ENCODE assay signal across 3 cellular contexts in genomic region chr6:62175195-62175594, GRCh38.
"Had no signal": no experiment of that assay in that cellular context is flagged by ENCODE, and none has a peak within 500 bp of the region (broad histone marks: within the 10 kb centered on the region; RNA-seq: fewer than 3 reads in every experiment).

No MANE protein-coding gene starts in this region.

- DNase-seq: GDM1, GF-D8 had no signal

- H3K4me3 ChIP-seq: GM12878 had no signal

- ATAC-seq: GM12878 had no signal
